1 cellular context compared by ENCODE assay signal in the genomic region with DNA sequence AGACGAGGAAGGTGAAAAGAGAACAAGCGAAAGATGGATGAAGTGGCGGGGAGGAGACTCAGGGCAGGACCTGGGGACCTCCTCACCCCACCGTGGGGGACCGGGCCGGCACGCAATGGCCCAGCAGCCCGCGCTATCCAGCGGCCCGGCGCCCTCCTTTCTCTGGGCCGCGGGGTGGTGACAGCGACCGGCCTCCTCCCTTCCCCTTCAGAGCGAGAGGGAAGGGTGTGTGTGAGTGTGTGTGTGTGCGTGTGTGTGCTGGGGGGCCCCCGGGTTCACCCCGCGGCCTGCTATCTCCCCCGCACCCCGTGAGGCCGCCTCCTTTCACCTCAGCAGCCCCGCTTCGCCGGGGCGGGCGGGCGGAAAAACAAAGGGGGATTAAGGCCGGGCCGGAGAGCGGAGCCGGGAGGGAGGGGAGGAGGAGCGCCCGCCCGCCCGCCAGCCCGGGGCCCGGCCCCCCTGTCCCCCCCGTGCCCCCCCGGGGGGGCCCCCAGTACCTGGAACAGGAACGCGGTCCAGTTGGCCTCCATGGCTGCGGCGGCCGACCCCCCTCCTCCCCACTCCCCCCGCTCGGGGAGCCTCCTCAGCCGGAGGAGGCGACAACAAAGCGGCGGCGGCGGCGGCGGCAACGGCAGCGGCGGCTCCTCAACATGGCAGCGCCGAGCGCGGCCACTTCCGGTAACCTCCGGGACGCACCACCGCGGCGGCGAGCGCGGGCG.
A peak's percentile ranks its signal among the peaks of the same experiment; 100 is the strongest.
TF ChIP-seq lines count a peak whose summit lies in the region.

VEZF1 (minus strand) TSS at position 673 of the 719 bp plus-strand sequence; CDS start at position 530, 143 bp downstream.

TF ChIP-seq in HepG2, 621 proteins besides CTCF, POLR2A, EP300 and RAD21 (continued from another document and continues in another):
- TF ChIP-seq LRRFIP1 (CRISPR knock-in tag; conservative IDR thresholded peaks at IDR 0.05): no peak
- TF ChIP-seq, protein P1, sequence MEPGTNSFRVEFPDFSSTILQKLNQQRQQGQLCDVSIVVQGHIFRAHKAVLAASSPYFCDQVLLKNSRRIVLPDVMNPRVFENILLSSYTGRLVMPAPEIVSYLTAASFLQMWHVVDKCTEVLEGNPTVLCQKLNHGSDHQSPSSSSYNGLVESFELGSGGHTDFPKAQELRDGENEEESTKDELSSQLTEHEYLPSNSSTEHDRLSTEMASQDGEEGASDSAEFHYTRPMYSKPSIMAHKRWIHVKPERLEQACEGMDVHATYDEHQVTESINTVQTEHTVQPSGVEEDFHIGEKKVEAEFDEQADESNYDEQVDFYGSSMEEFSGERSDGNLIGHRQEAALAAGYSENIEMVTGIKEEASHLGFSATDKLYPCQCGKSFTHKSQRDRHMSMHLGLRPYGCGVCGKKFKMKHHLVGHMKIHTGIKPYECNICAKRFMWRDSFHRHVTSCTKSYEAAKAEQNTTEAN (CRISPR knock-in tag; conservative IDR thresholded peaks at IDR 0.05): peak; percentile 66; the same call in 1 of the 2 replicates
- 0 out of 2 replicates have a peak, but pooled peaks have one; percentile 30 for TF ChIP-seq TBX2 (CRISPR knock-in tag; IDR thresholded peaks at IDR 0.05; ENCODE audit: borderline replicate concordance)
- TF ChIP-seq, protein P2, sequence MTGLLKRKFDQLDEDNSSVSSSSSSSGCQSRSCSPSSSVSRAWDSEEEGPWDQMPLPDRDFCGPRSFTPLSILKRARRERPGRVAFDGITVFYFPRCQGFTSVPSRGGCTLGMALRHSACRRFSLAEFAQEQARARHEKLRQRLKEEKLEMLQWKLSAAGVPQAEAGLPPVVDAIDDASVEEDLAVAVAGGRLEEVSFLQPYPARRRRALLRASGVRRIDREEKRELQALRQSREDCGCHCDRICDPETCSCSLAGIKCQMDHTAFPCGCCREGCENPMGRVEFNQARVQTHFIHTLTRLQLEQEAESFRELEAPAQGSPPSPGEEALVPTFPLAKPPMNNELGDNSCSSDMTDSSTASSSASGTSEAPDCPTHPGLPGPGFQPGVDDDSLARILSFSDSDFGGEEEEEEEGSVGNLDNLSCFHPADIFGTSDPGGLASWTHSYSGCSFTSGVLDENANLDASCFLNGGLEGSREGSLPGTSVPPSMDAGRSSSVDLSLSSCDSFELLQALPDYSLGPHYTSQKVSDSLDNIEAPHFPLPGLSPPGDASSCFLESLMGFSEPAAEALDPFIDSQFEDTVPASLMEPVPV (CRISPR knock-in tag; IDR thresholded peaks at IDR 0.05): 0 out of 2 replicates have a peak, but pooled peaks have one; percentile 23
- TF ChIP-seq JUND (CRISPR knock-in tag; IDR thresholded peaks at IDR 0.05): peak; percentile 13; the same call in 1 of the 2 replicates
- TF ChIP-seq, protein P3, sequence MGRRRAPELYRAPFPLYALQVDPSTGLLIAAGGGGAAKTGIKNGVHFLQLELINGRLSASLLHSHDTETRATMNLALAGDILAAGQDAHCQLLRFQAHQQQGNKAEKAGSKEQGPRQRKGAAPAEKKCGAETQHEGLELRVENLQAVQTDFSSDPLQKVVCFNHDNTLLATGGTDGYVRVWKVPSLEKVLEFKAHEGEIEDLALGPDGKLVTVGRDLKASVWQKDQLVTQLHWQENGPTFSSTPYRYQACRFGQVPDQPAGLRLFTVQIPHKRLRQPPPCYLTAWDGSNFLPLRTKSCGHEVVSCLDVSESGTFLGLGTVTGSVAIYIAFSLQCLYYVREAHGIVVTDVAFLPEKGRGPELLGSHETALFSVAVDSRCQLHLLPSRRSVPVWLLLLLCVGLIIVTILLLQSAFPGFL (CRISPR knock-in tag; IDR thresholded peaks at IDR 0.05): no peak
- no peak for TF ChIP-seq ZNF879 (CRISPR knock-in tag; IDR thresholded peaks at IDR 0.05)
- TF ChIP-seq SNAI1 (CRISPR knock-in tag; IDR thresholded peaks at IDR 0.05; ENCODE audit: borderline replicate concordance): peak; percentile 77; the same call in 1 of the 2 replicates
- peak; percentile 39; the same call in 1 of the 2 replicates for TF ChIP-seq HDAC2 (CRISPR knock-in tag; IDR thresholded peaks at IDR 0.05)
- 0 out of 2 replicates have a peak, but pooled peaks have one; percentile 3 for TF ChIP-seq ZNF335 (CRISPR knock-in tag; IDR thresholded peaks at IDR 0.05)
- peak; percentile 85 for TF ChIP-seq SRSF1 (optimal IDR thresholded peaks at IDR 0.05; ENCODE audit: low read depth, low read length)
- TF ChIP-seq ZNF296 (CRISPR knock-in tag; conservative IDR thresholded peaks at IDR 0.05): no peak
- 0 out of 2 replicates have a peak, but pooled peaks have one; percentile 18 for TF ChIP-seq ZNF598 (CRISPR knock-in tag; IDR thresholded peaks at IDR 0.05; ENCODE audit: borderline replicate concordance)
- peak; percentile 57; the same call in 1 of the 2 replicates for TF ChIP-seq ZNF777 (CRISPR knock-in tag; IDR thresholded peaks at IDR 0.05)
- no peak for TF ChIP-seq ZNF512B (CRISPR knock-in tag; IDR thresholded peaks at IDR 0.05; ENCODE audit: borderline replicate concordance)
- TF ChIP-seq BCL6 (CRISPR knock-in tag; IDR thresholded peaks at IDR 0.05): no peak
- TF ChIP-seq TEAD3 (CRISPR knock-in tag; optimal IDR thresholded peaks at IDR 0.05; ENCODE audit: borderline replicate concordance): peak; percentile 15
- TF ChIP-seq, protein P4, sequence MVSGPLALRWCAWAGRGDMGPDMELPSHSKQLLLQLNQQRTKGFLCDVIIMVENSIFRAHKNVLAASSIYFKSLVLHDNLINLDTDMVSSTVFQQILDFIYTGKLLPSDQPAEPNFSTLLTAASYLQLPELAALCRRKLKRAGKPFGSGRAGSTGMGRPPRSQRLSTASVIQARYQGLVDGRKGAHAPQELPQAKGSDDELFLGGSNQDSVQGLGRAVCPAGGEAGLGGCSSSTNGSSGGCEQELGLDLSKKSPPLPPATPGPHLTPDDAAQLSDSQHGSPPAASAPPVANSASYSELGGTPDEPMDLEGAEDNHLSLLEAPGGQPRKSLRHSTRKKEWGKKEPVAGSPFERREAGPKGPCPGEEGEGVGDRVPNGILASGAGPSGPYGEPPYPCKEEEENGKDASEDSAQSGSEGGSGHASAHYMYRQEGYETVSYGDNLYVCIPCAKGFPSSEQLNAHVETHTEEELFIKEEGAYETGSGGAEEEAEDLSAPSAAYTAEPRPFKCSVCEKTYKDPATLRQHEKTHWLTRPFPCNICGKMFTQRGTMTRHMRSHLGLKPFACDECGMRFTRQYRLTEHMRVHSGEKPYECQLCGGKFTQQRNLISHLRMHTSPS (CRISPR knock-in tag; IDR thresholded peaks at IDR 0.05; ENCODE audit: low read depth): 0 out of 2 replicates have a peak, but pooled peaks have one; percentile 20
- peak; percentile 20; the same call in 1 of the 2 replicates for TF ChIP-seq MED1 (CRISPR knock-in tag; IDR thresholded peaks at IDR 0.05)
- peak; percentile 85 for TF ChIP-seq ZNF225 (CRISPR knock-in tag; IDR thresholded peaks at IDR 0.05)
- TF ChIP-seq FOXA1 (IDR thresholded peaks at IDR 0.05): no peak
- TF ChIP-seq FOXA1 (CRISPR knock-in tag; IDR thresholded peaks at IDR 0.05): peak; percentile 6; the same call in 1 of the 2 replicates
- TF ChIP-seq JARID2 (CRISPR knock-in tag; IDR thresholded peaks at IDR 0.05; ENCODE audit: insufficient replicate concordance): peak; percentile 26
- peak; percentile 45 for TF ChIP-seq POLR2G (IDR thresholded peaks at IDR 0.05; ENCODE audit: low read depth, low read length)
- no peak for TF ChIP-seq ZBTB44 (CRISPR knock-in tag; IDR thresholded peaks at IDR 0.05)
- TF ChIP-seq MIER2 (CRISPR knock-in tag; IDR thresholded peaks at IDR 0.05): no peak
- TF ChIP-seq GLI4 (CRISPR knock-in tag; IDR thresholded peaks at IDR 0.05; ENCODE audit: borderline replicate concordance): peak; percentile 30; the same call in 1 of the 2 replicates
- TF ChIP-seq SKI (IDR thresholded peaks at IDR 0.05; ENCODE audit: partially characterized antibody): peak; percentile 50
- peak; percentile 63 for TF ChIP-seq IKZF4 (CRISPR knock-in tag; IDR thresholded peaks at IDR 0.05; ENCODE audit: borderline replicate concordance, low read depth, not compliant biosample characterization)
- TF ChIP-seq FOXJ3 (CRISPR knock-in tag; IDR thresholded peaks at IDR 0.05; ENCODE audit: borderline replicate concordance): no peak
- TF ChIP-seq AKNA (CRISPR knock-in tag; IDR thresholded peaks at IDR 0.05; ENCODE audit: borderline replicate concordance): no peak
- TF ChIP-seq REL (CRISPR knock-in tag; conservative IDR thresholded peaks at IDR 0.05): peak; percentile 58; the same call in 1 of the 2 replicates
